In genomic region chr16:83789642-83790401, GRCh38 we compare ENCODE assay signal across 2 cellular contexts.
TF ChIP-seq lines count a peak whose summit lies in the region.

No MANE protein-coding gene starts in this region.

TF ChIP-seq in HepG2, 621 proteins besides CTCF, POLR2A, EP300 and RAD21:
- no peak for TF ChIP-seq MLX (CRISPR knock-in tag; IDR thresholded peaks at IDR 0.05)
- peak; percentile 38; the same call in 1 of the 2 replicates for TF ChIP-seq ZNF629 (CRISPR knock-in tag; conservative IDR thresholded peaks at IDR 0.05)
- no peak for TF ChIP-seq ATF7-NPFF (CRISPR knock-in tag; IDR thresholded peaks at IDR 0.05; ENCODE audit: low read depth)
- TF ChIP-seq, protein P1, sequence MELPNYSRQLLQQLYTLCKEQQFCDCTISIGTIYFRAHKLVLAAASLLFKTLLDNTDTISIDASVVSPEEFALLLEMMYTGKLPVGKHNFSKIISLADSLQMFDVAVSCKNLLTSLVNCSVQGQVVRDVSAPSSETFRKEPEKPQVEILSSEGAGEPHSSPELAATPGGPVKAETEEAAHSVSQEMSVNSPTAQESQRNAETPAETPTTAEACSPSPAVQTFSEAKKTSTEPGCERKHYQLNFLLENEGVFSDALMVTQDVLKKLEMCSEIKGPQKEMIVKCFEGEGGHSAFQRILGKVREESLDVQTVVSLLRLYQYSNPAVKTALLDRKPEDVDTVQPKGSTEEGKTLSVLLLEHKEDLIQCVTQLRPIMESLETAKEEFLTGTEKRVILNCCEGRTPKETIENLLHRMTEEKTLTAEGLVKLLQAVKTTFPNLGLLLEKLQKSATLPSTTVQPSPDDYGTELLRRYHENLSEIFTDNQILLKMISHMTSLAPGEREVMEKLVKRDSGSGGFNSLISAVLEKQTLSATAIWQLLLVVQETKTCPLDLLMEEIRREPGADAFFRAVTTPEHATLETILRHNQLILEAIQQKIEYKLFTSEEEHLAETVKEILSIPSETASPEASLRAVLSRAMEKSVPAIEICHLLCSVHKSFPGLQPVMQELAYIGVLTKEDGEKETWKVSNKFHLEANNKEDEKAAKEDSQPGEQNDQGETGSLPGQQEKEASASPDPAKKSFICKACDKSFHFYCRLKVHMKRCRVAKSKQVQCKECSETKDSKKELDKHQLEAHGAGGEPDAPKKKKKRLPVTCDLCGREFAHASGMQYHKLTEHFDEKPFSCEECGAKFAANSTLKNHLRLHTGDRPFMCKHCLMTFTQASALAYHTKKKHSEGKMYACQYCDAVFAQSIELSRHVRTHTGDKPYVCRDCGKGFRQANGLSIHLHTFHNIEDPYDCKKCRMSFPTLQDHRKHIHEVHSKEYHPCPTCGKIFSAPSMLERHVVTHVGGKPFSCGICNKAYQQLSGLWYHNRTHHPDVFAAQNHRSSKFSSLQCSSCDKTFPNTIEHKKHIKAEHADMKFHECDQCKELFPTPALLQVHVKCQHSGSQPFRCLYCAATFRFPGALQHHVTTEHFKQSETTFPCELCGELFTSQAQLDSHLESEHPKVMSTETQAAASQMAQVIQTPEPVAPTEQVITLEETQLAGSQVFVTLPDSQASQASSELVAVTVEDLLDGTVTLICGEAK (IDR thresholded peaks at IDR 0.05), result no peak
- TF ChIP-seq, protein P1 (CRISPR knock-in tag; IDR thresholded peaks at IDR 0.05), result peak; percentile 86; the same call in 1 of the 2 replicates
TF ChIP-seq in HepG2: peak in this region for 2.

TF ChIP-seq in K562, 482 proteins besides CTCF, POLR2A, EP300 and RAD21:
- TF ChIP-seq ZNF644 (tag; IDR thresholded peaks at IDR 0.05; ENCODE audit: low read depth) (no peak), SMAD2 (IDR thresholded peaks at IDR 0.05; ENCODE audit: low read depth, low read length) (no peak), ZNF444 (CRISPR knock-in tag; IDR thresholded peaks at IDR 0.05) (no peak), GABPA (tag; conservative IDR thresholded peaks at IDR 0.05; ENCODE audit: low read depth) (no peak), RBM14 (IDR thresholded peaks at IDR 0.05; ENCODE audit: borderline replicate concordance, insufficient read depth, low read depth, low read length) (no peak), NFIC (IDR thresholded peaks at IDR 0.05) (peak; percentile 91), ZNF133 (CRISPR knock-in tag; IDR thresholded peaks at IDR 0.05) (no peak), RFX7 (CRISPR knock-in tag; IDR thresholded peaks at IDR 0.05) (no peak), RBM25 (IDR thresholded peaks at IDR 0.05; ENCODE audit: low read depth, low read length, severe bottlenecking) (peak; percentile 62)
- TF ChIP-seq, protein P1 (IDR thresholded peaks at IDR 0.05), result peak; percentile 95
- TF ChIP-seq, protein P1 (CRISPR knock-in tag; IDR thresholded peaks at IDR 0.05), result peak; percentile 76
- TF ChIP-seq, protein P2, sequence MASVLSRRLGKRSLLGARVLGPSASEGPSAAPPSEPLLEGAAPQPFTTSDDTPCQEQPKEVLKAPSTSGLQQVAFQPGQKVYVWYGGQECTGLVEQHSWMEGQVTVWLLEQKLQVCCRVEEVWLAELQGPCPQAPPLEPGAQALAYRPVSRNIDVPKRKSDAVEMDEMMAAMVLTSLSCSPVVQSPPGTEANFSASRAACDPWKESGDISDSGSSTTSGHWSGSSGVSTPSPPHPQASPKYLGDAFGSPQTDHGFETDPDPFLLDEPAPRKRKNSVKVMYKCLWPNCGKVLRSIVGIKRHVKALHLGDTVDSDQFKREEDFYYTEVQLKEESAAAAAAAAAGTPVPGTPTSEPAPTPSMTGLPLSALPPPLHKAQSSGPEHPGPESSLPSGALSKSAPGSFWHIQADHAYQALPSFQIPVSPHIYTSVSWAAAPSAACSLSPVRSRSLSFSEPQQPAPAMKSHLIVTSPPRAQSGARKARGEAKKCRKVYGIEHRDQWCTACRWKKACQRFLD (CRISPR knock-in tag; IDR thresholded peaks at IDR 0.05), result no peak
- TF ChIP-seq, protein P3, sequence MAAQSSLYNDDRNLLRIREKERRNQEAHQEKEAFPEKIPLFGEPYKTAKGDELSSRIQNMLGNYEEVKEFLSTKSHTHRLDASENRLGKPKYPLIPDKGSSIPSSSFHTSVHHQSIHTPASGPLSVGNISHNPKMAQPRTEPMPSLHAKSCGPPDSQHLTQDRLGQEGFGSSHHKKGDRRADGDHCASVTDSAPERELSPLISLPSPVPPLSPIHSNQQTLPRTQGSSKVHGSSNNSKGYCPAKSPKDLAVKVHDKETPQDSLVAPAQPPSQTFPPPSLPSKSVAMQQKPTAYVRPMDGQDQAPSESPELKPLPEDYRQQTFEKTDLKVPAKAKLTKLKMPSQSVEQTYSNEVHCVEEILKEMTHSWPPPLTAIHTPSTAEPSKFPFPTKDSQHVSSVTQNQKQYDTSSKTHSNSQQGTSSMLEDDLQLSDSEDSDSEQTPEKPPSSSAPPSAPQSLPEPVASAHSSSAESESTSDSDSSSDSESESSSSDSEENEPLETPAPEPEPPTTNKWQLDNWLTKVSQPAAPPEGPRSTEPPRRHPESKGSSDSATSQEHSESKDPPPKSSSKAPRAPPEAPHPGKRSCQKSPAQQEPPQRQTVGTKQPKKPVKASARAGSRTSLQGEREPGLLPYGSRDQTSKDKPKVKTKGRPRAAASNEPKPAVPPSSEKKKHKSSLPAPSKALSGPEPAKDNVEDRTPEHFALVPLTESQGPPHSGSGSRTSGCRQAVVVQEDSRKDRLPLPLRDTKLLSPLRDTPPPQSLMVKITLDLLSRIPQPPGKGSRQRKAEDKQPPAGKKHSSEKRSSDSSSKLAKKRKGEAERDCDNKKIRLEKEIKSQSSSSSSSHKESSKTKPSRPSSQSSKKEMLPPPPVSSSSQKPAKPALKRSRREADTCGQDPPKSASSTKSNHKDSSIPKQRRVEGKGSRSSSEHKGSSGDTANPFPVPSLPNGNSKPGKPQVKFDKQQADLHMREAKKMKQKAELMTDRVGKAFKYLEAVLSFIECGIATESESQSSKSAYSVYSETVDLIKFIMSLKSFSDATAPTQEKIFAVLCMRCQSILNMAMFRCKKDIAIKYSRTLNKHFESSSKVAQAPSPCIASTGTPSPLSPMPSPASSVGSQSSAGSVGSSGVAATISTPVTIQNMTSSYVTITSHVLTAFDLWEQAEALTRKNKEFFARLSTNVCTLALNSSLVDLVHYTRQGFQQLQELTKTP (IDR thresholded peaks at IDR 0.05; ENCODE audit: low read depth in 1 of 2, partially characterized antibody in 2 of 2), result no peak
